Comparison of ENCODE assay signal across 8 cellular contexts in the genomic region with DNA sequence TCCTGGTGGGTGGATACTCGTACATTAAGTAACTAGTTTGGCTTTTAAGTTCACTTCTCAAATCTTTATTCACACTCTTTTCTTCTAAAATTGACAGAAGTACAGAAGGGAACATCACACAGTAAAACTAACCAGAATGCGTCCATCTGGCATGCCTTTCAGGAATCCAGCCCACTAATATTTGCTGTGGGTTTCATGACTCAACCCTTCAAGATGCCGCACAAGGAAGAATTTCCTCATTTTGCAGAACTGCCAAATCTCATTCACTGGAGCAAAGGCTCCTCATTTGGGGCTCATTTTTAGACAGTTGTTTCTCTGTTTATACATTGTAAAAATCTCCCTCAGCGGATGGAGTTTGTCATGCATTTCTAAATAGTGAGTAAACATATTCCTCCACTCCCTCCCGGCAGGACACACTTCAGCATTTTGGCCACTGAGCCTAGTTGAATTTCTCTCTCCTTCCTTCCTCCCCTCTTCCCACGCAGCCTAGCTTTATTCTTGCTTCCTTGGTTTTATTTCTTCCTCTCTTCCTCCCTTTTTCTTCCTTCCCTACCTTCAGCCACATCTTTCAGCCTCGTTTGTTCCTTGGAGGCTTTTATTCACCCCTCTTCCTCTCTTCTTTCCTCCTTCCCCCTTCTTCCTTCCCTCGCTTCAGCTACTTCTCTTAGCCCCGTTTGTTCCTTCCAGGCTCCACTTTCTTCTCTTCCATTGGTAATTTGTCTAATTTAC.
DNase-seq lines count a peak whose midpoint lies in the region; ATAC-seq and TF ChIP-seq lines count a peak whose summit lies in the region.

No MANE protein-coding gene starts in this region.

- no peak overlapping the region for H3K27ac Mint-ChIP-seq in immature natural killer cell

- H3K36me3 Mint-ChIP-seq in immature natural killer cell, result peaks cover 0 to 2% (median 0%) of the 10 kb centered on the region in 3 donors

- no peak for TF ChIP-seq CTCF in GM10248 (IDR thresholded peaks at IDR 0.05; ENCODE audit: control extremely low read depth, extremely low read depth, low read depth, missing control alignments)

- H3K4me3 ChIP-seq in skeletal muscle satellite cell (ENCODE audit: low read length), result peak overlapping the region; percentile 89

- H3K9ac ChIP-seq in skeletal muscle satellite cell (ENCODE audit: low read depth, low read length), result peak overlapping the region; percentile 97

- H3K4me3 Mint-ChIP-seq in immature natural killer cell, result peak overlapping the region; percentile 8 to 76 (median 63)

- H3K36me3 ChIP-seq in skeletal muscle satellite cell (ENCODE audit: insufficient read depth, low read length), result no peaks in the 10 kb centered on the region

- H3K4me1 Mint-ChIP-seq in immature natural killer cell, result peaks cover 5 to 15% of the 10 kb centered on the region in 2 donors

- CTCF ChIA-PET in GM10248 (lab: Yijun Ruan, JAX), result no interaction called here

- no peaks in the 10 kb centered on the region for H3K9me3 ChIP-seq in skeletal muscle satellite cell (replicated peaks; ENCODE audit: low read length)

- peaks cover 26% of the 10 kb centered on the region for H3K4me1 ChIP-seq in skeletal muscle satellite cell (ENCODE audit: control insufficient read depth, insufficient read depth, low read length)

- H3K4me2 ChIP-seq in skeletal muscle satellite cell (ENCODE audit: low read length), result peak overlapping the region; percentile 86

- no peaks in the 10 kb centered on the region for H3K27me3 ChIP-seq in skeletal muscle satellite cell (ENCODE audit: control insufficient read depth, insufficient read depth, low read length)

- peaks cover 5 to 21% (median 6%) of the 10 kb centered on the region in 6 donors for H3K9me3 Mint-ChIP-seq in immature natural killer cell

- H3K27me3 Mint-ChIP-seq in immature natural killer cell (ENCODE audit: low read depth in 3 of 3), result peaks cover 0 to 2% (median 2%) of the 10 kb centered on the region in 3 donors

- peak; percentile 98 for DNase-seq in EL
- peak; percentile 0 for DNase-seq in NCI-H1092 (lab: John Stamatoyannopoulos, UW)
- DNase-seq in astrocyte of the hippocampus (ENCODE audit: low read depth, low spot score), result peak; percentile 97
- no peak for DNase-seq in immature natural killer cell
- no peak for DNase-seq in effector CD4-positive, alpha-beta T cell
- DNase-seq in GM10248 (ENCODE audit: extremely low spot score), result no peak

- ATAC-seq in GM21423 (IDR thresholded peaks at IDR 0.05; ENCODE audit: unreplicated experiment), result no peak

- POLR2A ChIA-PET in GM10248 (lab: Yijun Ruan, JAX), result no interaction called here

Comparison
In these comparisons a context has a peak if more than half of its experiments do, and no peak if none do; other contexts are left out.
1. DNase-seq: peak in EL (single experiment), NCI-H1092 (single experiment) and astrocyte of the hippocampus (single experiment); none in immature natural killer cell (0 of 3), effector CD4-positive, alpha-beta T cell (single experiment) and GM10248 (single experiment).